Comparison of ENCODE assay signal across 11 cellular contexts in the genomic region with DNA sequence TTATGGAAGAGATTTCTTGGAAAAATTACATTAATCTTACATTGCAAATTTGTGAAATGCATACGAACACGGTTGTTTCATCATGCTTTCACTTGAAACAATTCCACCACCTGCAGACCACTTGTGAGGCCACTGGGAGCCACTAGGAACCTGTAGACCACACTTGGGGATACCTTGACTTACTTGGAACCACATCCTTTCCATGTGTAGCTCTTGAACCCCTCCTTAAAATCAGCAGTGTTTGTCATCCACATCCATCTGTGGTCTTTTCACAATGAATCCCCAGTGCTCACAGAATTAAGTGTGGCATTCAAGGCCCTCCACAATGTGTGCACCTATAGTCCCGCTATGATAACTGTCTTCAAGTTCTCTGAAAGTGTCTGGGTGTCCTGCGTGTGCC.
"Had no signal": no experiment of that assay in that cellular context is flagged by ENCODE, and none has a peak within 500 bp of the region (broad histone marks: within the 10 kb centered on the region; RNA-seq: fewer than 3 reads in every experiment).

No MANE protein-coding gene starts in this region.

- H3K4me1 ChIP-seq: HAP-1 had no signal

- H3K27ac Mint-ChIP-seq: GM23338, H9, HFFc6 had no signal

- H3K4me3 Mint-ChIP-seq: GM23338, H9, HFFc6 had no signal

- H3K9me3 ChIP-seq: HAP-1 had no signal

- H3K36me3 ChIP-seq: HAP-1 had no signal

- H3K27ac ChIP-seq: GM23248 had no signal

- DNase-seq: GM23248, GOT3, H7, H9, HCEC 1CT, HFFc6 had no signal

- ATAC-seq: GM23338, HCT116 had no signal

- H3K9me3 Mint-ChIP-seq: GM23338, H9 had no signal

- H3K4me3 ChIP-seq: GM23248, GM23338, HAP-1 had no signal

- FAIRE-seq: H1, H54 had no signal

- H3K4me1 Mint-ChIP-seq: GM23338 had no signal
